8 cellular contexts compared by ENCODE assay signal in the genomic region with DNA sequence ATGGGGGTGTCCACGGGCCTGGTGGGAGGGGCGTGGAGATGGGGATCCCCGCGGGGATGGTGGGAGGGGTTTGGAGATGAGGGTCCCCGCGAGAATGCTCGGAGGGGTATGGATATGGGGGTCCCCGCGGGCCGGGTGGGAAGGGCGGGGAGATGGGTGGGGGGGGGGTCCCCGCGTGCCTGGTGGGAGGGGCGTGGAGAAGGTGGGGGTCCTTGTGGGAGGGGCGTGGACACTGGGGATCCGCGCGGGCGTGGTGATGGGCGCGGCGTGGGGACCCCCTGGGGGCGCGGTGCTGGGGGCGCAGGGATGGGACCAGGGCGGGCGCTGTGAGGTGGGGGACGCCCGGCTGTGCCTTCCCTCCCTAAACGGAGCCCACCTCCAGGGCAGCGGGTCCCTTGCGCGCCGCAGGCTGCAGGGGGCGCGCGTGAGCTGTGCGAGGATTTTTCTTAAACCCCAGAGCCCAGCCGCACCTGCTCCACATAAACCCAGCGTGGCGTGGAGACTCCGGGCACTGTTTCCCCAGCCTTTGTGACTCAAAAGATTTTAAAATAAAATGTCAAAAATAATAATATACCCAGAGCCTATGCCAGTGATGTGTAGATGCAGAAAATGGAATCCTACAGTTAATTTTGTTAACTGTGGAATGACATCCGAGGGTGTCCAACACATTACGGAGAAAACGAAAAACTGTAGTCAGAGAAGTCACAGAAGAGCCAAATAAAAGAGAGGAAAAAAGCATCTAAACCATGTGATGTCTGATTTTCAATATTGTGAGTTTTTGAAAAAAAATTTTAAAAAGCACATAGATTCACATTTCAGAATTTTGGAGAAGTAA. TPM values are rescaled to one million over a fixed set of nuclear protein-coding genes. Genes with fewer than 3 reads are reported as not detected.
DNase-seq lines count a peak whose midpoint lies in the region; ATAC-seq, FAIRE-seq and TF ChIP-seq lines count a peak whose summit lies in the region.

No MANE protein-coding gene starts in this region.

- peaks cover 28% of the 10 kb centered on the region for H3K79me2 ChIP-seq in SU-DHL-6 (ENCODE audit: insufficient read depth, low read length)
- peaks cover 22% of the 10 kb centered on the region for H3K79me2 ChIP-seq in keratinocyte (ENCODE audit: control insufficient read depth, insufficient read depth, low read length)

- in situ Hi-C loops in brain microvascular endothelial cell (cut with HindIII; ENCODE audit: low pct_ligation_motif_present, low sequenced_read_pairs) = no loop called here

- H2AFZ ChIP-seq in SU-DHL-6 (ENCODE audit: low read depth, low read length, severe bottlenecking) = no peak overlapping the region
- no peak overlapping the region for H2AFZ ChIP-seq in keratinocyte (ENCODE audit: control insufficient read depth, low read length)

- H3K4me1 ChIP-seq in keratinocyte (ENCODE audit: control insufficient read depth, extremely low read depth, insufficient read depth, low read length) = no peaks in the 10 kb centered on the region

- H3K36me3 ChIP-seq in SU-DHL-6 (ENCODE audit: low read length) = no peaks in the 10 kb centered on the region
- H3K36me3 ChIP-seq in brain microvascular endothelial cell (replicated peaks) = no peaks in the 10 kb centered on the region
- H3K36me3 ChIP-seq in keratinocyte (ENCODE audit: control insufficient read depth in 2 of 2, extremely low read depth in 1 of 2, insufficient read depth in 2 of 2, low read length in 2 of 2) = no peaks in the 10 kb centered on the region

- peak; percentile 62 for DNase-seq in brain microvascular endothelial cell
- no peak for DNase-seq in keratinocyte (ENCODE audit: low read depth, low spot score)
- peak; percentile 88 for DNase-seq in stimulated activated CD4-positive, alpha-beta T cell treated with anti-CD3 and anti-CD28 coated beads, Interleukin-1b, Interleukin-23, amount 100 ng/mL, for 48 hours
- DNase-seq in DMS114 treated with DMSO at 0.1 percent for 48 hours (lab: John Stamatoyannopoulos, UW; ENCODE audit: unreplicated experiment) = no peak
- DNase-seq in NOMO-1 treated with dmso at 0.1 percent for 144 hours (lab: John Stamatoyannopoulos, UW; ENCODE audit: unreplicated experiment) = no peak

- FAIRE-seq in keratinocyte (lab: Jason Lieb, UNC) = no peak

- TF ChIP-seq CTCF in SU-DHL-6 (IDR thresholded peaks at IDR 0.05; ENCODE audit: insufficient read depth, low read length, poor library complexity, severe bottlenecking) (peak; percentile 53), brain microvascular endothelial cell (IDR thresholded peaks at IDR 0.05; ENCODE audit: low read depth, low read length, missing control alignments) (peak; percentile 93), keratinocyte (optimal IDR thresholded peaks at IDR 0.05 in 1 of 3, IDR thresholded peaks at IDR 0.05 in 1 of 3, conservative IDR thresholded peaks at IDR 0.05 in 1 of 3; ENCODE audit: extremely low read depth in 1 of 3, insufficient read depth in 2 of 3, low read length in 3 of 3) (peak; percentile 81 to 97 (median 91))

- H3K9me1 ChIP-seq in keratinocyte (ENCODE audit: control insufficient read depth, extremely low read depth, insufficient read depth, low read length) = no peaks in the 10 kb centered on the region

- H3K9me3 ChIP-seq in SU-DHL-6 (ENCODE audit: insufficient read depth, low read length) = no peaks in the 10 kb centered on the region
- H3K9me3 ChIP-seq in keratinocyte (ENCODE audit: control insufficient read depth, low read depth, low read length) = no peaks in the 10 kb centered on the region

- H4K20me1 ChIP-seq in SU-DHL-6 (ENCODE audit: low read depth, low read length) (no peaks in the 10 kb centered on the region), keratinocyte (ENCODE audit: control insufficient read depth, extremely low read depth, insufficient read depth, low read length) (no peaks in the 10 kb centered on the region)

- H3F3A ChIP-seq in SU-DHL-6 (ENCODE audit: insufficient read depth) = peaks cover 20% of the 10 kb centered on the region

- H3K27ac ChIP-seq in SU-DHL-6 (ENCODE audit: low read depth, low read length) = peak overlapping the region; percentile 81
- H3K27ac ChIP-seq in brain microvascular endothelial cell = no peak overlapping the region
- no peak overlapping the region for H3K27ac ChIP-seq in keratinocyte (ENCODE audit: control insufficient read depth, insufficient read depth, low read length)

- H3K9ac ChIP-seq in SU-DHL-6 (ENCODE audit: low read length) = peak overlapping the region; percentile 32; the same call in 1 of the 2 replicates
- no peak overlapping the region for H3K9ac ChIP-seq in keratinocyte (ENCODE audit: control insufficient read depth, extremely low read depth, insufficient read depth, low read length)

- peak; percentile 44 for ATAC-seq in GM18499 (IDR thresholded peaks at IDR 0.05; ENCODE audit: insufficient read depth, unreplicated experiment)
- ATAC-seq in HG02943 (IDR thresholded peaks at IDR 0.05; ENCODE audit: low read depth, unreplicated experiment) = peak; percentile 41

- no peaks in the 10 kb centered on the region for H3K9me2 ChIP-seq in SU-DHL-6 (replicated peaks; ENCODE audit: insufficient read depth, low read length)

- H3K4me3 ChIP-seq in SU-DHL-6 (ENCODE audit: insufficient read depth, low read length, poor library complexity, severe bottlenecking) = no peak overlapping the region
- peak overlapping the region; percentile 29 for H3K4me3 ChIP-seq in brain microvascular endothelial cell (ENCODE audit: low read depth, low read length)
- peak overlapping the region in 1 of 3 experiments; percentile 56 for H3K4me3 ChIP-seq in keratinocyte (ENCODE audit: control insufficient read depth in 2 of 3, extremely low read depth in 1 of 3, insufficient read depth in 2 of 3, low read depth in 1 of 3, low read length in 3 of 3)

- no peaks in the 10 kb centered on the region for H3K27me3 ChIP-seq in SU-DHL-6 (ENCODE audit: low read length)
- no peaks in the 10 kb centered on the region for H3K27me3 ChIP-seq in brain microvascular endothelial cell (replicated peaks)
- H3K27me3 ChIP-seq in keratinocyte (ENCODE audit: control insufficient read depth, extremely low read depth, insufficient read depth, low read length) = no peaks in the 10 kb centered on the region

- H3K4me2 ChIP-seq in SU-DHL-6 (ENCODE audit: low read depth, low read length, poor library complexity, severe bottlenecking) = peak overlapping the region; percentile 51
- H3K4me2 ChIP-seq in keratinocyte (ENCODE audit: control insufficient read depth, extremely low read depth, insufficient read depth, low read depth, low read length) = no peak overlapping the region

- dilution Hi-C loops in keratinocyte (cut with MboI; ENCODE audit: extremely low pct_ligation_motif_present, low sequenced_read_pairs) = no loop called here

RNA-seq across cellular contexts. Expression of gene ASMTL, which starts 1.5 kb away (rescaled TPM):
- 13.8 to 16.3 TPM (median 15.2 TPM) in 3 replicates for polyA plus RNA-seq in keratinocyte
- 8.3 TPM for polyA plus RNA-seq in keratinocyte (2011; ENCODE audit: low read depth)
- 9.7 and 22.6 TPM in 2 replicates for polyA plus RNA-seq in keratinocyte (2011; cell fraction: cytosol; rRNA removed)
- 18.0 and 25.1 TPM in 2 replicates for polyA plus RNA-seq in keratinocyte (2011; cell fraction: nucleus; rRNA removed)
- 11.7 and 20.9 TPM in 2 replicates for polyA plus RNA-seq in keratinocyte (2012; ENCODE audit: low replicate concordance)
- polyA minus RNA-seq in keratinocyte = 12.5 to 15.3 TPM (median 14.5 TPM) in 3 replicates
- 25.5 TPM for polyA minus RNA-seq in keratinocyte (2011; cell fraction: cytosol; rRNA and poly(A)+ RNA removed)
- 13.7 and 17.2 TPM in 2 replicates for polyA minus RNA-seq in keratinocyte (2011; cell fraction: nucleus; rRNA and poly(A)+ RNA removed)

Comparison
In these comparisons a context has a peak if more than half of its experiments do, and no peak if none do; other contexts are left out.
1. DNase-seq: peak in brain microvascular endothelial cell (single experiment) and stimulated activated CD4-positive, alpha-beta T cell treated with anti-CD3 and anti-CD28 coated beads, Interleukin-1b, Interleukin-23, amount 100 ng/mL, for 48 hours (single experiment); none in keratinocyte (single experiment), DMS114 treated with DMSO at 0.1 percent for 48 hours (single experiment) and NOMO-1 treated with dmso at 0.1 percent for 144 hours (single experiment).
2. Peak in every context shown above with its lines, with median percentiles within 50 percentile points of each other: CTCF ChIP-seq.